Comparison of ENCODE assay signal across 1 cellular context in genomic region chr7:128827248-128827958, GRCh38.
TF ChIP-seq lines count a peak whose summit lies in the region.

No MANE protein-coding gene starts in this region.

TF ChIP-seq in SK-N-SH, 30 proteins besides CTCF, POLR2A, EP300 and RAD21 (continued from another document):
- TF ChIP-seq PBX3 (IDR thresholded peaks at IDR 0.05) = peak; percentile 82
- TF ChIP-seq SMC3 (IDR thresholded peaks at IDR 0.05; ENCODE audit: low read depth, low read length) = no peak
- TF ChIP-seq USF1 (IDR thresholded peaks at IDR 0.05; ENCODE audit: borderline replicate concordance, low read depth) = 0 out of 2 replicates have a peak, but pooled peaks have one; percentile 51
- peak; percentile 83 for TF ChIP-seq ZBTB33 (IDR thresholded peaks at IDR 0.05; ENCODE audit: borderline replicate concordance, low read depth)
